Comparison of ENCODE assay signal across 2 cellular contexts in the genomic region with DNA sequence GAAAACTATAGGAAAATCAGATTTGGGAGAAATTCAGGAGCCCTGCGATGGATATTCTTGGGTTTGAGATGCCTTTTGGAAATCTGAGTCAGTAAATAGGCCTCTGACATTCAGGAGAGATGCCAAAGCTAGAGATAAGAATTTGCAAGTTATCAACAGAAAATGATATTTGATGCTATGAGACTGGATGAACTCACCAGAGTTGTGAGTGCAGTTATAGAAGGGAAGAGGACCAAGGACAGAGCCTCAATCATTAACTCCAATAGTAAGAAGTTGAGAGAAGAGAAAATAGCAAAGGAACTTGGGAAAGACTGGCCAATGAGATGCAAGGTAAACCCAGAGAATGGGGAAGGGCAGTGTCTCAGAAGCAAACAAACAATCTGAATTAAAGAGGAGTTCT.
TF ChIP-seq lines count a peak whose summit lies in the region.

No MANE protein-coding gene starts in this region.

TF ChIP-seq in SK-N-SH, 30 proteins besides CTCF, POLR2A, EP300 and RAD21 (continued from another document):
- no peak for TF ChIP-seq SMC3 (IDR thresholded peaks at IDR 0.05; ENCODE audit: low read depth, low read length)
- no peak for TF ChIP-seq CHD2 (IDR thresholded peaks at IDR 0.05; ENCODE audit: low read length, partially characterized antibody)

TF ChIP-seq in SK-N-SH treated with all-trans-retinoic acid at 6 μM for 48 hours, 23 proteins besides CTCF, POLR2A, EP300 and RAD21 (continued from another document):
- TF ChIP-seq, protein P1, sequence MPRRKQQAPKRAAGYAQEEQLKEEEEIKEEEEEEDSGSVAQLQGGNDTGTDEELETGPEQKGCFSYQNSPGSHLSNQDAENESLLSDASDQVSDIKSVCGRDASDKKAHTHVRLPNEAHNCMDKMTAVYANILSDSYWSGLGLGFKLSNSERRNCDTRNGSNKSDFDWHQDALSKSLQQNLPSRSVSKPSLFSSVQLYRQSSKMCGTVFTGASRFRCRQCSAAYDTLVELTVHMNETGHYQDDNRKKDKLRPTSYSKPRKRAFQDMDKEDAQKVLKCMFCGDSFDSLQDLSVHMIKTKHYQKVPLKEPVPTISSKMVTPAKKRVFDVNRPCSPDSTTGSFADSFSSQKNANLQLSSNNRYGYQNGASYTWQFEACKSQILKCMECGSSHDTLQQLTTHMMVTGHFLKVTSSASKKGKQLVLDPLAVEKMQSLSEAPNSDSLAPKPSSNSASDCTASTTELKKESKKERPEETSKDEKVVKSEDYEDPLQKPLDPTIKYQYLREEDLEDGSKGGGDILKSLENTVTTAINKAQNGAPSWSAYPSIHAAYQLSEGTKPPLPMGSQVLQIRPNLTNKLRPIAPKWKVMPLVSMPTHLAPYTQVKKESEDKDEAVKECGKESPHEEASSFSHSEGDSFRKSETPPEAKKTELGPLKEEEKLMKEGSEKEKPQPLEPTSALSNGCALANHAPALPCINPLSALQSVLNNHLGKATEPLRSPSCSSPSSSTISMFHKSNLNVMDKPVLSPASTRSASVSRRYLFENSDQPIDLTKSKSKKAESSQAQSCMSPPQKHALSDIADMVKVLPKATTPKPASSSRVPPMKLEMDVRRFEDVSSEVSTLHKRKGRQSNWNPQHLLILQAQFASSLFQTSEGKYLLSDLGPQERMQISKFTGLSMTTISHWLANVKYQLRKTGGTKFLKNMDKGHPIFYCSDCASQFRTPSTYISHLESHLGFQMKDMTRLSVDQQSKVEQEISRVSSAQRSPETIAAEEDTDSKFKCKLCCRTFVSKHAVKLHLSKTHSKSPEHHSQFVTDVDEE (CRISPR knock-in tag; IDR thresholded peaks at IDR 0.05) = no peak
- TF ChIP-seq ZNF8 (CRISPR knock-in tag; IDR thresholded peaks at IDR 0.05) = no peak
- TF ChIP-seq ISL1 (CRISPR knock-in tag; IDR thresholded peaks at IDR 0.05) = no peak
- TF ChIP-seq RARB (CRISPR knock-in tag; IDR thresholded peaks at IDR 0.05) = no peak
- TF ChIP-seq CSDC2 (CRISPR knock-in tag; IDR thresholded peaks at IDR 0.05) = no peak
- TF ChIP-seq PPARA (CRISPR knock-in tag; IDR thresholded peaks at IDR 0.05; ENCODE audit: borderline replicate concordance) = no peak
- TF ChIP-seq TCF4 (CRISPR knock-in tag; IDR thresholded peaks at IDR 0.05; ENCODE audit: borderline replicate concordance) = no peak
- TF ChIP-seq BACH2 (CRISPR knock-in tag; IDR thresholded peaks at IDR 0.05; ENCODE audit: borderline replicate concordance) = no peak
- TF ChIP-seq ZNF565 (CRISPR knock-in tag; conservative IDR thresholded peaks at IDR 0.05; ENCODE audit: low read depth) = no peak
- TF ChIP-seq ZFP3 (CRISPR knock-in tag; IDR thresholded peaks at IDR 0.05) = no peak
- TF ChIP-seq ARNTL (CRISPR knock-in tag; IDR thresholded peaks at IDR 0.05; ENCODE audit: borderline replicate concordance, low read depth) = no peak
- TF ChIP-seq SNAI2 (CRISPR knock-in tag; IDR thresholded peaks at IDR 0.05) = no peak
- no peak for TF ChIP-seq ZFP30 (CRISPR knock-in tag; IDR thresholded peaks at IDR 0.05)
